ENCODE assay signal across 20 cellular contexts in genomic region chr11:18677560-18677959, GRCh38. TPM values are rescaled to one million over a fixed set of nuclear protein-coding genes. Genes with fewer than 3 reads are reported as not detected.
DNase-seq lines count a peak whose midpoint lies in the region; ATAC-seq and TF ChIP-seq lines count a peak whose summit lies in the region.
"Had no signal": no experiment of that assay in that cellular context is flagged by ENCODE, and none has a peak within 500 bp of the region (broad histone marks: within the 10 kb centered on the region; RNA-seq: fewer than 3 reads in every experiment).

No MANE protein-coding gene starts in this region.

- H3K36me3 Mint-ChIP-seq in MCF 10A (ENCODE audit: insufficient read depth, unreplicated experiment): no peaks in the 10 kb centered on the region
- no peaks in the 10 kb centered on the region for H3K36me3 Mint-ChIP-seq in T-helper 17 cell (ENCODE audit: low read depth)

- no TSS peak for BruUV-seq in mammary epithelial cell (replicated peaks; lab: Mats Ljungman, UMichigan)
- BruUV-seq in MCF 10A (replicated peaks; lab: Mats Ljungman, UMichigan): no TSS peak

- peak; percentile 42 for ATAC-seq in T-helper 17 cell
- ATAC-seq in HG03108 (IDR thresholded peaks at IDR 0.05; ENCODE audit: unreplicated experiment): no peak
- ATAC-seq: GM12878 had no signal

- dilution Hi-C loops in mammary epithelial cell (cut with HindIII; ENCODE audit: low sequenced_read_pairs): no loop called here

- H3K4me3 ChIP-seq in mammary epithelial cell (replicated peaks in 1 of 3; ENCODE audit: insufficient read depth in 1 of 3, low read depth in 2 of 3, low read length in 3 of 3): no peak overlapping the region
- H3K4me3 ChIP-seq: GM12878 had no signal

- no peaks in the 10 kb centered on the region for H3K36me3 ChIP-seq in mammary epithelial cell (ENCODE audit: insufficient read depth, low read length)

- no peak overlapping the region for H3K4me3 Mint-ChIP-seq in MCF 10A (ENCODE audit: unreplicated experiment)
- H3K4me3 Mint-ChIP-seq in T-helper 17 cell: no peak overlapping the region
- H3K4me3 Mint-ChIP-seq: B cell; CD4-positive, alpha-beta T cell; H9 had no signal

- CTCF ChIA-PET in mammary epithelial cell (lab: Charles Lee; ENCODE audit: low non-redundant PET) (interaction anchor here (0.6 kb wide), 1 partner anchor 9 kb away, joined by 3 read pairs; no protein-coding TSS in a partner anchor), MCF 10A (lab: Yijun Ruan, JAX) (no interaction called here)

- DNase-seq in mammary epithelial cell: no peak
- no peak for DNase-seq in MCF 10A (ENCODE audit: unreplicated experiment)
- no peak for DNase-seq in T-helper 17 cell
- peak; percentile 51 for DNase-seq in kidney tubule cell (ENCODE audit: low spot score)
- DNase-seq in ureter (ENCODE audit: low spot score): no peak
- DNase-seq in activated CD4-positive, CD25-positive, alpha-beta regulatory T cell (lab: John Stamatoyannopoulos, UW): no peak
- DNase-seq: ACHN; C1 segment of cervical spinal cord; Calu3; CD4-positive, alpha-beta T cell; DMS 273 treated with DMSO at 0.1 percent for 48 hours; GOT3; H9 had no signal

- H3K27ac ChIP-seq in mammary epithelial cell (ENCODE audit: insufficient read depth, low read depth, low read length): peak overlapping the region; percentile 12

- in situ Hi-C loops in mammary epithelial cell (cut with MboI; ENCODE audit: low sequenced_read_pairs in 2 of 2): no loop called here

- no peaks in the 10 kb centered on the region for H3K9me3 Mint-ChIP-seq in MCF 10A (ENCODE audit: unreplicated experiment)
- H3K9me3 Mint-ChIP-seq: CD4-positive, alpha-beta T cell; H9 had no signal

- H3K4me1 ChIP-seq in mammary epithelial cell (ENCODE audit: insufficient read depth, low read length): no peaks in the 10 kb centered on the region

- H3K27ac Mint-ChIP-seq in MCF 10A (ENCODE audit: low read depth, unreplicated experiment): no peak overlapping the region
- H3K27ac Mint-ChIP-seq in T-helper 17 cell: no peak overlapping the region
- H3K27ac Mint-ChIP-seq: B cell; CD4-positive, alpha-beta T cell; H9 had no signal

- no peaks in the 10 kb centered on the region for H3K79me2 ChIP-seq in mammary epithelial cell (ENCODE audit: insufficient read depth, low read length)

- POLR2A ChIA-PET in MCF 10A (lab: Yijun Ruan, JAX): interaction anchor here (0.6 kb wide), 1 partner anchor 96 kb away, joined by 3 read pairs; no protein-coding TSS in a partner anchor

- H3K4me2 ChIP-seq in mammary epithelial cell (ENCODE audit: insufficient read depth, low read depth, low read length): no peak overlapping the region

- no peak overlapping the region for H3K9ac ChIP-seq in mammary epithelial cell (ENCODE audit: insufficient read depth, low read length)

- no peaks in the 10 kb centered on the region for H3K9me3 ChIP-seq in mammary epithelial cell (replicated peaks; ENCODE audit: insufficient read depth, low read length)
- no peaks in the 10 kb centered on the region for H3K9me3 ChIP-seq in T-helper 17 cell (ENCODE audit: control insufficient read depth, low read length, poor library complexity, severe bottlenecking)

- H4K20me1 ChIP-seq in mammary epithelial cell (ENCODE audit: insufficient read depth, low read length): no peaks in the 10 kb centered on the region

- H3K4me1 Mint-ChIP-seq in MCF 10A (ENCODE audit: insufficient read depth, unreplicated experiment) (no peaks in the 10 kb centered on the region), T-helper 17 cell (peaks cover 5% of the 10 kb centered on the region)
- H3K4me1 Mint-ChIP-seq: B cell, H9 had no signal

- H3K27me3 ChIP-seq in mammary epithelial cell (ENCODE audit: insufficient read depth, low read length): no peaks in the 10 kb centered on the region

- TF ChIP-seq CTCF in mammary epithelial cell (conservative IDR thresholded peaks at IDR 0.05 in 1 of 2, IDR thresholded peaks at IDR 0.05 in 1 of 2; ENCODE audit: extremely low read depth in 1 of 2, insufficient read depth in 1 of 2, low read depth in 1 of 2, low read length in 2 of 2) (no peak), MCF 10A (IDR thresholded peaks at IDR 0.05; ENCODE audit: unreplicated experiment) (no peak)

- H3K27me3 Mint-ChIP-seq in MCF 10A (ENCODE audit: insufficient read depth, unreplicated experiment): no peaks in the 10 kb centered on the region
- no peaks in the 10 kb centered on the region for H3K27me3 Mint-ChIP-seq in T-helper 17 cell
- H3K27me3 Mint-ChIP-seq: CD4-positive, alpha-beta T cell had no signal

- H2AFZ ChIP-seq in mammary epithelial cell (ENCODE audit: low read depth, low read length): no peak overlapping the region

- intact Hi-C loops in mammary epithelial cell (cut with micrococcal nuclease) (no loop called here), MCF 10A (cut with micrococcal nuclease) (no loop called here)

- 100% methylated on average over 3 of the region's 3 CpGs for WGBS in mammary epithelial cell (ENCODE audit: low coverage, missing lambda C conversion rate)

RNA-seq across cellular contexts. Expression of gene TMEM86A, which starts 21.0 kb away (rescaled TPM):
- total RNA-seq in mammary epithelial cell (1 to 10 TPM; 2.0 to 3.3 TPM), MCF 10A (2022) (0.30 and 0.49 TPM in 2 replicates), T-helper 17 cell (1 to 10 TPM; 5.4 to 6.1 TPM), ureter (4.6 TPM)
- polyA plus RNA-seq in mammary epithelial cell: 0.39 TPM
- polyA minus RNA-seq in mammary epithelial cell: not detected

RNA-seq across cellular contexts. Expression of gene SPTY2D1, which starts 43.4 kb away (rescaled TPM):
- total RNA-seq in mammary epithelial cell (10 to 100 TPM; 18.0 to 20.7 TPM), MCF 10A (2022) (26.8 and 30.2 TPM in 2 replicates), T-helper 17 cell (10 to 100 TPM; 55.0 to 70.6 TPM), ureter (17.7 TPM)
- 14.0 TPM for polyA plus RNA-seq in mammary epithelial cell
- 24.9 TPM for polyA minus RNA-seq in mammary epithelial cell

RNA-seq across cellular contexts. Expression of gene IGSF22, which starts 48.4 kb away (rescaled TPM):
- total RNA-seq in mammary epithelial cell (under 1 TPM; under 0.01 to 0.26 TPM), MCF 10A (2022) (not detected in 2 replicates), T-helper 17 cell (1 to 10 TPM; 2.0 to 9.4 TPM), ureter (4.1 TPM)
- polyA plus RNA-seq in mammary epithelial cell: 0.03 TPM
- not detected for polyA minus RNA-seq in mammary epithelial cell
- total RNA-seq: A172, Calu3, Daoy, G401, GM12878, HT1080 had no signal
